7 cellular contexts compared by ENCODE assay signal in genomic region chr13:40661875-40662274, GRCh38. TPM values are rescaled to one million over a fixed set of nuclear protein-coding genes. Genes with fewer than 3 reads are reported as not detected.
DNase-seq lines count a peak whose midpoint lies in the region; ATAC-seq and TF ChIP-seq lines count a peak whose summit lies in the region.
"Not testable (repeated sequence)": the region's sequence is repeated elsewhere in the genome, so short reads cannot be mapped to it uniquely, and the experiment has no call there.

No MANE protein-coding gene starts in this region.

- H3K4me3 ChIP-seq in GM08714 (ENCODE audit: low read length) (peak overlapping the region; percentile 37; the same call in 1 of the 2 replicates), OCI-LY7 (ENCODE audit: low read depth, low read length, poor library complexity, severe bottlenecking) (peak overlapping the region; percentile 91), fibroblast of pulmonary artery (replicated peaks; ENCODE audit: low read depth, low read length) (peak overlapping the region; percentile 91)

- BruUV-seq in OCI-LY7 (replicated peaks; lab: Mats Ljungman, UMichigan) = not testable (repeated sequence)

- peaks cover 53% of the 10 kb centered on the region for H3K4me1 ChIP-seq in OCI-LY7 (ENCODE audit: insufficient read depth, low read length, poor library complexity, severe bottlenecking)

- H3K9me3 Mint-ChIP-seq in activated CD4-positive, alpha-beta memory T cell treated with anti-CD3 and anti-CD28 coated beads for 36 hours; naive thymus-derived CD8-positive, alpha-beta T cell; stimulated activated naive CD8-positive, alpha-beta T cell treated with anti-CD3 and anti-CD28 coated beads, Interleukin-15, Interleukin-2, amounts not matched to agents 100 ng/mL and 50 ng/mL, for 24 hours: not testable (repeated sequence)
- H3K9me3 Mint-ChIP-seq in activated naive CD4-positive, alpha-beta T cell treated with anti-CD3 and anti-CD28 coated beads, Interleukin-2, amount 50 U/mL, for 72 hours = peaks cover 3 to 15% of the 10 kb centered on the region in 2 donors

- not testable (repeated sequence) for TF ChIP-seq CTCF in OCI-LY7 (conservative IDR thresholded peaks at IDR 0.05; ENCODE audit: low read length); fibroblast of pulmonary artery (IDR thresholded peaks at IDR 0.05; ENCODE audit: low read length, missing control alignments)

- H3K4me3 Mint-ChIP-seq in activated CD4-positive, alpha-beta memory T cell treated with anti-CD3 and anti-CD28 coated beads for 36 hours = peak overlapping the region; percentile 37
- peak overlapping the region; percentile 33 to 98 (median 74) for H3K4me3 Mint-ChIP-seq in naive thymus-derived CD8-positive, alpha-beta T cell
- peak overlapping the region; percentile 95 for H3K4me3 Mint-ChIP-seq in stimulated activated naive CD8-positive, alpha-beta T cell treated with anti-CD3 and anti-CD28 coated beads, Interleukin-15, Interleukin-2, amounts not matched to agents 100 ng/mL and 50 ng/mL, for 24 hours

- intact Hi-C loops in OCI-LY7 (cut with micrococcal nuclease; ENCODE audit: unreplicated experiment) = loop anchor here (1.0 to 10.0 kb wide), 4 partner anchors 13 to 367 kb away; no protein-coding TSS in a partner anchor
- intact Hi-C loops in activated CD4-positive, alpha-beta memory T cell treated with anti-CD3 and anti-CD28 coated beads for 36 hours (cut with micrococcal nuclease) = loop anchor here (1.0 to 10.0 kb wide), 10 partner anchors 144 to 1627 kb away; partner anchors contain the start of genes NHLRC3 and PROSER1

- not testable (repeated sequence) for H3K9me3 ChIP-seq in OCI-LY7 (ENCODE audit: low read length)

- peak overlapping the region; percentile 83 for H3K27ac ChIP-seq in OCI-LY7 (ENCODE audit: low read depth, low read length, poor library complexity, severe bottlenecking)

- DNase-seq in OCI-LY7 (ENCODE audit: low spot score); activated CD4-positive, alpha-beta memory T cell treated with anti-CD3 and anti-CD28 coated beads for 36 hours; activated naive CD4-positive, alpha-beta T cell treated with anti-CD3 and anti-CD28 coated beads, Interleukin-2, amount 50 U/mL, for 72 hours (ENCODE audit: low spot score in 2 of 2); fibroblast of pulmonary artery (ENCODE audit: low read depth); naive thymus-derived CD8-positive, alpha-beta T cell: not testable (repeated sequence)

- peaks cover 93% of the 10 kb centered on the region for H3K79me2 ChIP-seq in OCI-LY7 (ENCODE audit: insufficient read depth, low read depth, low read length)

- POLR2A ChIA-PET in OCI-LY7 (lab: Charles Lee) = interaction anchor here (0.6 to 3.9 kb wide), 9 partner anchors 9 to 1747 kb away, joined by 3 to 21 read pairs (median 6); no protein-coding TSS in a partner anchor
- POLR2A ChIA-PET in activated CD4-positive, alpha-beta memory T cell treated with anti-CD3 and anti-CD28 coated beads for 36 hours (lab: Charles Lee) = interaction anchor here (0.7 to 5.2 kb wide), 4 partner anchors 9 to 475 kb away, joined by 4 to 39 read pairs (median 16); no protein-coding TSS in a partner anchor
- POLR2A ChIA-PET in naive thymus-derived CD8-positive, alpha-beta T cell (lab: Charles Lee) = interaction anchor here (0.6 to 1.5 kb wide), 5 partner anchors 8 to 190 kb away, joined by 3 to 7 read pairs (median 3); no protein-coding TSS in a partner anchor

- not testable (repeated sequence) for H2AFZ ChIP-seq in OCI-LY7 (ENCODE audit: low read length)

- peak overlapping the region; percentile 99 for H3K27ac Mint-ChIP-seq in activated CD4-positive, alpha-beta memory T cell treated with anti-CD3 and anti-CD28 coated beads for 36 hours
- peak overlapping the region; percentile 99 for H3K27ac Mint-ChIP-seq in activated naive CD4-positive, alpha-beta T cell treated with anti-CD3 and anti-CD28 coated beads, Interleukin-2, amount 50 U/mL, for 72 hours
- peak overlapping the region in 5 of 10 donors; percentile 14 to 91 (median 36) for H3K27ac Mint-ChIP-seq in naive thymus-derived CD8-positive, alpha-beta T cell
- peak overlapping the region; percentile 85 for H3K27ac Mint-ChIP-seq in stimulated activated naive CD8-positive, alpha-beta T cell treated with anti-CD3 and anti-CD28 coated beads, Interleukin-15, Interleukin-2, amounts not matched to agents 100 ng/mL and 50 ng/mL, for 24 hours

- H3K36me3 ChIP-seq in OCI-LY7 (ENCODE audit: insufficient read depth, low read length) = peaks cover 58% of the 10 kb centered on the region

- peak overlapping the region; percentile 94 for H3K4me2 ChIP-seq in OCI-LY7 (ENCODE audit: low read length)

- ATAC-seq in activated naive CD4-positive, alpha-beta T cell treated with anti-CD3 and anti-CD28 coated beads, Interleukin-2, amount 50 U/mL, for 72 hours; naive thymus-derived CD8-positive, alpha-beta T cell: not testable (repeated sequence)

- peaks cover 11% of the 10 kb centered on the region; the same call in 1 of the 2 replicates for H4K20me1 ChIP-seq in OCI-LY7 (ENCODE audit: insufficient read depth, low read length)

- CTCF ChIA-PET in OCI-LY7 (lab: Charles Lee; ENCODE audit: unreplicated experiment) = interaction anchor here (0.6 kb wide), 1 partner anchor 393 kb away, joined by 3 read pairs; no protein-coding TSS in a partner anchor
- CTCF ChIA-PET in activated CD4-positive, alpha-beta memory T cell treated with anti-CD3 and anti-CD28 coated beads for 36 hours (lab: Charles Lee) = not testable (repeated sequence)

- not testable (repeated sequence) for H3K9me2 ChIP-seq in OCI-LY7 (ENCODE audit: insufficient read depth, low read length)

- H3K36me3 Mint-ChIP-seq in activated CD4-positive, alpha-beta memory T cell treated with anti-CD3 and anti-CD28 coated beads for 36 hours = peaks cover 32% of the 10 kb centered on the region
- peaks cover 40 to 57% of the 10 kb centered on the region in 2 donors for H3K36me3 Mint-ChIP-seq in activated naive CD4-positive, alpha-beta T cell treated with anti-CD3 and anti-CD28 coated beads, Interleukin-2, amount 50 U/mL, for 72 hours
- H3K36me3 Mint-ChIP-seq in naive thymus-derived CD8-positive, alpha-beta T cell = peaks cover 0 to 23% (median 16%) of the 10 kb centered on the region in 3 donors
- peaks cover 46% of the 10 kb centered on the region for H3K36me3 Mint-ChIP-seq in stimulated activated naive CD8-positive, alpha-beta T cell treated with anti-CD3 and anti-CD28 coated beads, Interleukin-15, Interleukin-2, amounts not matched to agents 100 ng/mL and 50 ng/mL, for 24 hours (ENCODE audit: low read depth)

- H3K4me1 Mint-ChIP-seq in activated CD4-positive, alpha-beta memory T cell treated with anti-CD3 and anti-CD28 coated beads for 36 hours (ENCODE audit: low read depth) = peaks cover 57% of the 10 kb centered on the region
- H3K4me1 Mint-ChIP-seq in naive thymus-derived CD8-positive, alpha-beta T cell = peaks cover 35 to 66% (median 63%) of the 10 kb centered on the region in 4 donors
- H3K4me1 Mint-ChIP-seq in stimulated activated naive CD8-positive, alpha-beta T cell treated with anti-CD3 and anti-CD28 coated beads, Interleukin-15, Interleukin-2, amounts not matched to agents 100 ng/mL and 50 ng/mL, for 24 hours (ENCODE audit: low read depth) = peaks cover 69% of the 10 kb centered on the region

- not testable (repeated sequence) for H3K27me3 Mint-ChIP-seq in activated CD4-positive, alpha-beta memory T cell treated with anti-CD3 and anti-CD28 coated beads for 36 hours; naive thymus-derived CD8-positive, alpha-beta T cell; stimulated activated naive CD8-positive, alpha-beta T cell treated with anti-CD3 and anti-CD28 coated beads, Interleukin-15, Interleukin-2, amounts not matched to agents 100 ng/mL and 50 ng/mL, for 24 hours

RNA-seq across cellular contexts. Expression of gene FOXO1, which starts 4.6 kb away (rescaled TPM):
- total RNA-seq in OCI-LY7 (2014; rRNA removed; shearing (Covaris generic)) = 24.0 and 29.2 TPM in 2 replicates
- total RNA-seq in OCI-LY7 (2022) = 42.1 and 46.5 TPM in 2 replicates
- 10 to 100 TPM; 34.2 to 34.5 TPM for total RNA-seq in activated CD4-positive, alpha-beta memory T cell treated with anti-CD3 and anti-CD28 coated beads for 36 hours
- total RNA-seq in activated naive CD4-positive, alpha-beta T cell treated with anti-CD3 and anti-CD28 coated beads, Interleukin-2, amount 50 U/mL, for 72 hours = 10 to 100 TPM; 40.4 to 57.8 TPM
- total RNA-seq in naive thymus-derived CD8-positive, alpha-beta T cell = 100 to 1,000 TPM; 101 to 103 TPM
- polyA plus RNA-seq in naive thymus-derived CD8-positive, alpha-beta T cell = 100 to 1,000 TPM in 1 of 3 donors, 10 to 100 TPM in 2; 59.1 to 137 (median 86.5) TPM

Comparison
In these comparisons a context has a peak if more than half of its experiments do, and no peak if none do; other contexts are left out.
1. H3K4me3 ChIP-seq: peak in every context shown above with its lines; median percentile 91 in OCI-LY7; 91 in fibroblast of pulmonary artery; 37 in GM08714.
2. H3K4me3 Mint-ChIP-seq: peak in every context shown above with its lines; median percentile 95 in stimulated activated naive CD8-positive, alpha-beta T cell treated with anti-CD3 and anti-CD28 coated beads, Interleukin-15, Interleukin-2, amounts not matched to agents 100 ng/mL and 50 ng/mL, for 24 hours; 74 in naive thymus-derived CD8-positive, alpha-beta T cell; 37 in activated CD4-positive, alpha-beta memory T cell treated with anti-CD3 and anti-CD28 coated beads for 36 hours.